15 cellular contexts compared by ENCODE assay signal in genomic region chr9:121883281-121884056, GRCh38.
DNase-seq lines count a peak whose midpoint lies in the region; ATAC-seq and TF ChIP-seq lines count a peak whose summit lies in the region.
"Had no signal": no experiment of that assay in that cellular context is flagged by ENCODE, and none has a peak within 500 bp of the region (broad histone marks: within the 10 kb centered on the region; RNA-seq: fewer than 3 reads in every experiment).

No MANE protein-coding gene starts in this region.

- TF ChIP-seq CTCF in brain microvascular endothelial cell (IDR thresholded peaks at IDR 0.05; ENCODE audit: low read depth, low read length, missing control alignments) (no peak), esophagus squamous epithelium (IDR thresholded peaks at IDR 0.05) (no peak)

- 85 to 90% methylated on average over 4 to 7 of the region's 8 CpGs for WGBS in esophagus squamous epithelium, 2 donors

- intact Hi-C loops in esophagus squamous epithelium (cut with DNase I), result no loop called here

- H3K27ac ChIP-seq in brain microvascular endothelial cell (no peak overlapping the region), layer of hippocampus (ENCODE audit: low read depth, low read length) (peak overlapping the region; percentile 13), esophagus squamous epithelium (no peak overlapping the region)
- H3K27ac ChIP-seq: transverse colon had no signal

- H3K9me3 ChIP-seq in esophagus squamous epithelium, result no peaks in the 10 kb centered on the region
- H3K9me3 ChIP-seq: sigmoid colon, transverse colon had no signal

- no peak for TF ChIP-seq POLR2A in esophagus squamous epithelium (IDR thresholded peaks at IDR 0.05)

- ATAC-seq in GM21381 (IDR thresholded peaks at IDR 0.05; ENCODE audit: unreplicated experiment), result no peak

- H3K4me3 ChIP-seq in brain microvascular endothelial cell (ENCODE audit: low read depth, low read length) (no peak overlapping the region), esophagus squamous epithelium (no peak overlapping the region)
- H3K4me3 ChIP-seq: sigmoid colon, transverse colon had no signal

- H3K36me3 ChIP-seq in brain microvascular endothelial cell (replicated peaks) (no peaks in the 10 kb centered on the region), esophagus squamous epithelium (no peaks in the 10 kb centered on the region)
- H3K36me3 ChIP-seq: sigmoid colon, transverse colon had no signal

- H3K27me3 ChIP-seq in brain microvascular endothelial cell (replicated peaks) (no peaks in the 10 kb centered on the region), layer of hippocampus (ENCODE audit: control insufficient read depth, insufficient read depth, low read length) (no peaks in the 10 kb centered on the region), esophagus squamous epithelium (no peaks in the 10 kb centered on the region)
- H3K27me3 ChIP-seq: sigmoid colon, transverse colon had no signal

- in situ Hi-C loops in brain microvascular endothelial cell (cut with HindIII; ENCODE audit: low pct_ligation_motif_present, low sequenced_read_pairs), result no loop called here

- peak; percentile 81 for DNase-seq in A172 (ENCODE audit: low spot score)
- DNase-seq in HT1080 (ENCODE audit: low read depth), result peak; percentile 64
- peak; percentile 57 for DNase-seq in brain microvascular endothelial cell
- DNase-seq in esophagus squamous epithelium (lab: John Stamatoyannopoulos, UW), result no peak
- no peak for DNase-seq in GM19240 (ENCODE audit: insufficient read length, low spot score)
- DNase-seq in NCI-H510A (lab: John Stamatoyannopoulos, UW), result no peak
- DNase-seq: activated CD4-positive, alpha-beta T cell treated with anti-CD3 and anti-CD28 coated beads for 48 hours; activated naive CD4-positive, alpha-beta T cell treated with anti-CD3 and anti-CD28 coated beads, Interleukin-2, amount 10 ng/mL, durations not matched to agents 7 days and 5 days; AML-193; NCI-H226; Right ventricle myocardium superior; sigmoid colon; transverse colon had no signal

- H3K4me1 ChIP-seq in esophagus squamous epithelium, result peaks cover 0 to 4% (median 0%) of the 10 kb centered on the region in 3 donors
- H3K4me1 ChIP-seq: sigmoid colon had no signal

Comparison
In these comparisons a context has a peak if more than half of its experiments do, and no peak if none do; other contexts are left out.
1. DNase-seq: peak in A172 (single experiment), HT1080 (single experiment) and brain microvascular endothelial cell (single experiment); none in esophagus squamous epithelium (single experiment), GM19240 (single experiment) and NCI-H510A (single experiment).